Comparison of ENCODE assay signal across 9 cellular contexts in genomic region chr1:211729238-211729637, GRCh38.
"Had no signal": no experiment of that assay in that cellular context is flagged by ENCODE, and none has a peak within 500 bp of the region (broad histone marks: within the 10 kb centered on the region; RNA-seq: fewer than 3 reads in every experiment).

No MANE protein-coding gene starts in this region.

- H3K4me3 ChIP-seq: HAP-1, K562 had no signal

- H3K9me3 Mint-ChIP-seq: HFFc6 had no signal

- H3K4me3 Mint-ChIP-seq: HFFc6 had no signal

- H3K9me3 ChIP-seq: HAP-1 had no signal

- ATAC-seq: HCT116, K562 had no signal

- H3K36me3 ChIP-seq: HAP-1 had no signal

- H3K27ac ChIP-seq: HL-60 had no signal

- H3K4me1 ChIP-seq: HAP-1 had no signal

- H3K27ac Mint-ChIP-seq: HFFc6 had no signal

- DNase-seq: GOT3, H7, HFFc6, IMR-90, KG1 had no signal
